ENCODE assay signal across 18 cellular contexts in the genomic region with DNA sequence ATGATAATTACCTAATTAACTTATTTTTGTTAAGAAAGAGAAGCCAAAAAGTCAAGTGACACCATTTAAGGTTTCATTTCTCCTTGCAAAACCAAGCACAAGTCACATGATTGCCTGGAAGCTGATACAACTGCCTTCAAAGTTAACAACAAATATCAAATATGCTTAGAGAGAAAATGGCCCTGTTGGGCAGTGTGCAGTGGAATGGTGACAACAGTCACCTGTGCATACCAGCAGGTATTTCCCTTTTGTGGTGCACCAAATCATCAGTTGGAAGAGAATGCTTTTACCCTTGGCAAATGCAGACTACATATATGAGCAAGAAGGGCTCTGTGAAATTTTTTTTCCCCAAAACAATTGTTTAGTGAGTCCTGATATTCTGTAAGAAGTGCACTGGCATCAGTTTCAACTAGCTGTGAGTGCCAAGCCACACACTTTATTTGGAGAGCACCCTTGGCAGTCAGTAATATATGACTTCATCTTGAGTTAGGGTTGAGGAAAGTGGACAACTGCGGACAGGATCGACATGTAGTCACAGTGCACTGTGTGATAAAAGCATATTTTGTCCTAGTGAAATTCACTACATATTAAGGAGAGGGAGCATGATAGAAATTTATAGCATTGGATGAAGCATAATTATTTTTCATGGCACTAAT.
DNase-seq lines count a peak whose midpoint lies in the region; ATAC-seq, FAIRE-seq and TF ChIP-seq lines count a peak whose summit lies in the region.
"Had no signal": no experiment of that assay in that cellular context is flagged by ENCODE, and none has a peak within 500 bp of the region (broad histone marks: within the 10 kb centered on the region; RNA-seq: fewer than 3 reads in every experiment).

No MANE protein-coding gene starts in this region.

- H3K14ac ChIP-seq in IMR-90 (replicated peaks; ENCODE audit: low read depth, low read length) = no peak overlapping the region

- TF ChIP-seq RAD21 in IMR-90 (IDR thresholded peaks at IDR 0.05; ENCODE audit: low read length) (no peak), GM12878 (IDR thresholded peaks at IDR 0.05; ENCODE audit: insufficient read depth, low read depth, low read length) (no peak)

- no peak overlapping the region for H3K9ac ChIP-seq in IMR-90 (ENCODE audit: low read depth, low read length)
- H3K9ac ChIP-seq in GM12878 (ENCODE audit: control insufficient read depth, insufficient read depth, low read length) = no peak overlapping the region

- no peak overlapping the region for H2BK120ac ChIP-seq in IMR-90 (ENCODE audit: low read depth, low read length)

- no peak overlapping the region for H2BK5ac ChIP-seq in IMR-90 (ENCODE audit: low read depth, low read length, poor library complexity, severe bottlenecking)

- SMC1A ChIA-PET in GM12878 (lab: Charles Lee; ENCODE audit: uncharacterized antibody, unreplicated experiment) = interaction anchor here (0.9 to 1.6 kb wide), 5 partner anchors 45 to 548 kb away, joined by 3 to 5 read pairs (median 3); no protein-coding TSS in a partner anchor

- in situ Hi-C loops in IMR-90 (cut with MboI; ENCODE audit: low sequenced_read_pairs) = loop anchor here (5.0 to 25.0 kb wide), 2 partner anchors 530 to 1670 kb away; partner anchors contain the start of gene IRS1
- in situ Hi-C loops in GM12878 (cut with MboI) = no loop called here

- H2AFZ ChIP-seq in IMR-90 (replicated peaks; ENCODE audit: low read length, poor library complexity) = no peak overlapping the region
- no peak overlapping the region for H2AFZ ChIP-seq in GM12878 (ENCODE audit: control insufficient read depth, low read depth, low read length)

- H3K4me1 ChIP-seq in IMR-90 (ENCODE audit: control insufficient read depth, insufficient read depth, low read length) (peaks cover 3% of the 10 kb centered on the region; the same call in 1 of the 2 replicates), GM12878 (ENCODE audit: control insufficient read depth, insufficient read depth, low read length) (peaks cover 7% of the 10 kb centered on the region), psoas muscle (peaks cover 4% of the 10 kb centered on the region), uterus (no peaks in the 10 kb centered on the region)

- intact Hi-C loops in IMR-90 (cut with micrococcal nuclease) (no loop called here), GM12878 (cut with micrococcal nuclease; ENCODE audit: unreplicated experiment) (loop anchor here (5.0 kb wide), 2 partner anchors 185 to 235 kb away; no protein-coding TSS in a partner anchor), psoas muscle (cut with DNase I) (no loop called here), uterus (cut with DNase I; ENCODE audit: low total_unique reads) (no loop called here)

- peak; percentile 11 for DNase-seq in IMR-90
- peak; percentile 68 for DNase-seq in NCI-H446 treated with DMSO at 0.1 percent for 48 hours (lab: John Stamatoyannopoulos, UW)
- DNase-seq in GM12878 (ENCODE audit: low read depth, low spot score) = no peak
- no peak for DNase-seq in psoas muscle
- no peak for DNase-seq in NCI-H1105 treated with DMSO at 0.1 percent for 48 hours (lab: John Stamatoyannopoulos, UW)
- DNase-seq in NCI-H226 = no peak
- DNase-seq in GM19239 (ENCODE audit: insufficient read length, low spot score) = no peak
- no peak for DNase-seq in uterus
- DNase-seq: activated CD4-positive, alpha-beta T cell treated with anti-CD3 and anti-CD28 coated beads for 48 hours; activated naive CD8-positive, alpha-beta T cell treated with anti-CD3 and anti-CD28 coated beads for 36 hours; activated T-cell treated with anti-CD3 and anti-CD28 coated beads, Interleukin-2, amount 50 U/mL, for 24 hours; DMS 273 treated with DMSO at 0.1 percent for 48 hours; NCI-H1694; Right ventricle myocardium superior; T-helper 9 cell had no signal

- no peaks in the 10 kb centered on the region for H4K20me1 ChIP-seq in IMR-90 (ENCODE audit: insufficient read depth, low read length)
- H4K20me1 ChIP-seq in GM12878 (ENCODE audit: control insufficient read depth, insufficient read depth) = no peaks in the 10 kb centered on the region

- no peaks in the 10 kb centered on the region for H3K9me1 ChIP-seq in IMR-90 (ENCODE audit: insufficient read depth, low read length)

- TF ChIP-seq EP300 in GM12878 (IDR thresholded peaks at IDR 0.05; ENCODE audit: borderline replicate concordance in 1 of 2, control insufficient read depth in 1 of 2, low read depth in 2 of 2, low read length in 2 of 2) = no peak

- no peak overlapping the region for H3K18ac ChIP-seq in IMR-90 (ENCODE audit: low read depth, low read length)

- RAD21 ChIA-PET in GM12878 (lab: Charles Lee; ENCODE audit: unreplicated experiment) = no interaction called here

- no peak overlapping the region for H3K27ac ChIP-seq in IMR-90 (ENCODE audit: insufficient read depth, low read length)
- no peak overlapping the region for H3K27ac ChIP-seq in GM12878 (ENCODE audit: control insufficient read depth, insufficient read depth)
- H3K27ac ChIP-seq in psoas muscle = peak overlapping the region; percentile 13
- no peak overlapping the region for H3K27ac ChIP-seq in uterus

- no peak overlapping the region for H2AK9ac ChIP-seq in IMR-90 (replicated peaks; ENCODE audit: low read depth, low read length, poor library complexity)

- no peak overlapping the region for H3K23ac ChIP-seq in IMR-90 (ENCODE audit: low read depth, low read length)

- H2AK5ac ChIP-seq in IMR-90 (ENCODE audit: low read depth, low read length) = no peak overlapping the region

- dilution Hi-C loops in IMR-90 (cut with HindIII; ENCODE audit: low sequenced_read_pairs, unreplicated experiment) = no loop called here

- no peak overlapping the region for H3K56ac ChIP-seq in IMR-90 (ENCODE audit: extremely low read depth, insufficient read depth, low read length)

- H4K8ac ChIP-seq in IMR-90 (ENCODE audit: low read depth in 2 of 2, low read length in 2 of 2) = no peak overlapping the region

- BruUV-seq in IMR-90 (replicated peaks; lab: Mats Ljungman, UMichigan) (no TSS peak), GM12878 (replicated peaks; lab: Mats Ljungman, UMichigan) (no TSS peak)

- H2BK15ac ChIP-seq in IMR-90 (ENCODE audit: low read depth, low read length) = no peak overlapping the region

- POLR2A ChIA-PET in IMR-90 (lab: Charles Lee; ENCODE audit: unreplicated experiment) (no interaction called here), GM12878 (lab: Charles Lee) (no interaction called here)

- H3K36me3 ChIP-seq in IMR-90 (ENCODE audit: control insufficient read depth, insufficient read depth, low read length) = no peaks in the 10 kb centered on the region
- no peaks in the 10 kb centered on the region for H3K36me3 ChIP-seq in GM12878 (ENCODE audit: control insufficient read depth in 2 of 2, insufficient read depth in 2 of 2, low read length in 1 of 2)
- H3K36me3 ChIP-seq in psoas muscle (ENCODE audit: insufficient read depth in 1 of 2, low read depth in 1 of 2) = no peaks in the 10 kb centered on the region
- no peaks in the 10 kb centered on the region for H3K36me3 ChIP-seq in uterus

- H3K4ac ChIP-seq in IMR-90 (ENCODE audit: low read depth, low read length) = no peak overlapping the region

- no CpG with 5 or more reads among the region's 2 CpGs for WGBS in IMR-90 (ENCODE audit: extremely low coverage in 2 of 2, insufficient read length in 1 of 2), 2 experiments
- WGBS in GM12878 (ENCODE audit: insufficient coverage, insufficient replicate concordance, low lambda C conversion rate, missing lambda C conversion rate) = 59% methylated on average over 2 of the region's 2 CpGs
- WGBS in psoas muscle, 3 donors = 23 to 38% (median 28%) methylated on average over 2 of the region's 2 CpGs

- no peaks in the 10 kb centered on the region for H3K79me2 ChIP-seq in GM12878 (ENCODE audit: control insufficient read depth, insufficient read depth, low read length)

- H3K4me2 ChIP-seq in IMR-90 (ENCODE audit: low read depth, low read length) (no peak overlapping the region), GM12878 (ENCODE audit: control insufficient read depth, insufficient read depth) (no peak overlapping the region)
- H3K4me2 ChIP-seq: GM23338 had no signal

- no peak overlapping the region for H4K5ac ChIP-seq in IMR-90 (ENCODE audit: low read depth, low read length)

- H2BK20ac ChIP-seq in IMR-90 (ENCODE audit: low read depth, low read length) = no peak overlapping the region

- H3K27me3 ChIP-seq in IMR-90 (ENCODE audit: control insufficient read depth, insufficient read depth, low read length) (no peaks in the 10 kb centered on the region), GM12878 (replicated peaks in 1 of 2; ENCODE audit: control insufficient read depth in 2 of 2, insufficient read depth in 2 of 2, low read length in 1 of 2) (no peaks in the 10 kb centered on the region; a peak in 1 of 4 replicates), psoas muscle (ENCODE audit: insufficient read depth in 3 of 3, low read length in 2 of 3) (no peaks in the 10 kb centered on the region), uterus (no peaks in the 10 kb centered on the region)

- H3K4me3 ChIP-seq in IMR-90 (ENCODE audit: insufficient read depth, low read depth, low read length) (no peak overlapping the region), GM12878 (no peak overlapping the region), psoas muscle (no peak overlapping the region), uterus (no peak overlapping the region)
- H3K4me3 ChIP-seq: GM23338 had no signal

- H3K9me3 ChIP-seq in IMR-90 (ENCODE audit: control insufficient read depth, insufficient read depth, low read length) (no peaks in the 10 kb centered on the region), GM12878 (replicated peaks; ENCODE audit: control insufficient read depth, insufficient read depth, low read length) (no peaks in the 10 kb centered on the region), psoas muscle (no peaks in the 10 kb centered on the region), uterus (no peaks in the 10 kb centered on the region)

- FAIRE-seq in GM12878 (lab: Jason Lieb, UNC) (no peak), GM19239 (lab: Jason Lieb, UNC) (no peak)
- FAIRE-seq: urothelium cell line had no signal

- no peak for ATAC-seq in IMR-90 (ENCODE audit: low read depth)
- ATAC-seq in GM12878 = 0 out of 3 replicates have a peak, but pooled peaks have one; percentile 10
- ATAC-seq in psoas muscle = peak in 3 of 4 donors; percentile 50 to 74 (median 70)
- ATAC-seq: GM23338; stimulated activated effector memory CD8-positive, alpha-beta T cell treated with anti-CD3 and anti-CD28 coated beads, Interleukin-12 subunit alpha, Interleukin-12 subunit beta, amount 100 ng/mL, for 72 hours had no signal

- CTCF ChIA-PET in IMR-90 (lab: Yijun Ruan, JAX) = interaction anchor here (0.6 to 1.5 kb wide), 2 partner anchors 253 to 548 kb away, joined by 3 to 5 read pairs; no protein-coding TSS in a partner anchor
- CTCF ChIA-PET in GM12878 (lab: Yijun Ruan, JAX) = interaction anchor here (1.0 to 4.3 kb wide), 3 partner anchors 439 to 544 kb away, joined by 3 to 28 read pairs (median 5); no protein-coding TSS in a partner anchor

- H4K91ac ChIP-seq in IMR-90 (ENCODE audit: insufficient read depth, low read depth, low read length) = no peak overlapping the region

- no peaks in the 10 kb centered on the region for H3K79me1 ChIP-seq in IMR-90 (ENCODE audit: low read depth in 1 of 2, low read length in 2 of 2)

- TF ChIP-seq CTCF in IMR-90 (conservative IDR thresholded peaks at IDR 0.05; ENCODE audit: low read depth, low read length) (no peak), GM12878 (IDR thresholded peaks at IDR 0.05 in 2 of 3, conservative IDR thresholded peaks at IDR 0.05 in 1 of 3; ENCODE audit: control insufficient read depth in 2 of 3, extremely low read depth in 1 of 3, insufficient read depth in 1 of 3, low read depth in 3 of 3, low read length in 3 of 3) (no peak), psoas muscle (IDR thresholded peaks at IDR 0.05) (no peak), uterus (IDR thresholded peaks at IDR 0.05) (no peak)

- TF ChIP-seq POLR2A in IMR-90 (IDR thresholded peaks at IDR 0.05; ENCODE audit: low read depth, low read length) (no peak), GM12878 (IDR thresholded peaks at IDR 0.05; ENCODE audit: low read depth, low read length) (no peak), uterus (IDR thresholded peaks at IDR 0.05) (no peak)

Comparison
In these comparisons a context has a peak if more than half of its experiments do, and no peak if none do; other contexts are left out.
1. DNase-seq: peak in IMR-90 (single experiment) and NCI-H446 treated with DMSO at 0.1 percent for 48 hours (single experiment); none in GM12878 (single experiment), psoas muscle (0 of 2), NCI-H1105 treated with DMSO at 0.1 percent for 48 hours (single experiment), NCI-H226 (single experiment), GM19239 (single experiment) and uterus (0 of 2).